ENCODE assay signal across 1 cellular context in genomic region chr4:123606336-123606735, GRCh38.
TF ChIP-seq lines count a peak whose summit lies in the region.

No MANE protein-coding gene starts in this region.

TF ChIP-seq in GM12878, 131 proteins besides CTCF, POLR2A, EP300 and RAD21 (continued from another document):
- no peak for TF ChIP-seq ZBTB11 (CRISPR knock-in tag; IDR thresholded peaks at IDR 0.05)
- no peak for TF ChIP-seq FOXK2 (IDR thresholded peaks at IDR 0.05)
- no peak for TF ChIP-seq EGR1 (IDR thresholded peaks at IDR 0.05; ENCODE audit: borderline replicate concordance in 1 of 2, low read depth in 2 of 2, low read length in 2 of 2)
- no peak for TF ChIP-seq MEF2A (IDR thresholded peaks at IDR 0.05; ENCODE audit: insufficient read depth, low read depth, low read length)
- TF ChIP-seq ASH2L (IDR thresholded peaks at IDR 0.05; ENCODE audit: borderline replicate concordance, low read depth), result no peak
- TF ChIP-seq SMARCA5 (IDR thresholded peaks at IDR 0.05), result no peak
- TF ChIP-seq MXI1 (IDR thresholded peaks at IDR 0.05; ENCODE audit: low read depth, low read length), result no peak
- no peak for TF ChIP-seq NRF1 (conservative IDR thresholded peaks at IDR 0.05; ENCODE audit: low read depth, low read length)
- TF ChIP-seq USF1 (IDR thresholded peaks at IDR 0.05; ENCODE audit: borderline replicate concordance, extremely low read length, insufficient read depth, low read depth, low read length), result no peak
- TF ChIP-seq E4F1 (IDR thresholded peaks at IDR 0.05; ENCODE audit: borderline replicate concordance, partially characterized antibody), result no peak
- no peak for TF ChIP-seq CREM (IDR thresholded peaks at IDR 0.05; ENCODE audit: low read depth)
- no peak for TF ChIP-seq RCOR1 (conservative IDR thresholded peaks at IDR 0.05; ENCODE audit: low read depth, low read length)
- no peak for TF ChIP-seq SUZ12 (IDR thresholded peaks at IDR 0.05; ENCODE audit: unreplicated experiment)
